In genomic region chr9:25913806-25914205, GRCh38 we compare ENCODE assay signal across 29 cellular contexts.
"Had no signal": no experiment of that assay in that cellular context is flagged by ENCODE, and none has a peak within 500 bp of the region (broad histone marks: within the 10 kb centered on the region; RNA-seq: fewer than 3 reads in every experiment).

No MANE protein-coding gene starts in this region.

- H3K9me3 ChIP-seq: ascending aorta, esophagus squamous epithelium, gastroesophageal sphincter had no signal

- H3K4me2 ChIP-seq: hepatocyte had no signal

- H3K79me2 ChIP-seq: hepatocyte had no signal

- FAIRE-seq: bronchial epithelial cell, colon had no signal

- H3K36me3 ChIP-seq: ascending aorta, esophagus squamous epithelium, gastroesophageal sphincter, heart right ventricle had no signal

- H3K27ac ChIP-seq: ascending aorta, epithelial cell of prostate, esophagus squamous epithelium, gastroesophageal sphincter, heart right ventricle, hepatocyte had no signal

- H3K27me3 ChIP-seq: ascending aorta, esophagus squamous epithelium, gastroesophageal sphincter, heart right ventricle, hepatocyte had no signal

- H2AFZ ChIP-seq: hepatocyte had no signal

- H3K4me3 ChIP-seq: ascending aorta, esophagus squamous epithelium, gastroesophageal sphincter, heart right ventricle, hepatocyte had no signal

- H3K4me1 ChIP-seq: ascending aorta, esophagus squamous epithelium, gastroesophageal sphincter, heart right ventricle had no signal

- DNase-seq: activated CD4-positive, alpha-beta memory T cell treated with anti-CD3 and anti-CD28 coated beads, Interleukin-2, amount 10 ng/mL, durations not matched to agents 7 days and 5 days; activated CD4-positive, alpha-beta T cell treated with anti-CD3 and anti-CD28 coated beads for 36 hours; activated CD4-positive, alpha-beta T cell treated with anti-CD3 and anti-CD28 coated beads, Interleukin-2, amount 10 ng/mL, durations not matched to agents 24 days and 14 days; activated CD4-positive, alpha-beta T cell treated with anti-CD3 and anti-CD28 coated beads, Interleukin-2, amount 50 U/mL, for 4 hours; activated CD4-positive, CD25-positive, alpha-beta regulatory T cell; activated CD4-positive, CD25-positive, alpha-beta regulatory T cell treated with anti-CD3 and anti-CD28 coated beads, Interleukin-2, amount 50 U/mL, for 72 hours; activated CD8-positive, alpha-beta memory T cell treated with anti-CD3 and anti-CD28 coated beads, Interleukin-2, amount 50 U/mL, for 48 hours; activated gamma-delta T cell; activated naive CD4-positive, alpha-beta T cell; activated naive CD4-positive, alpha-beta T cell treated with anti-CD3 and anti-CD28 coated beads, Interleukin-2, amount 10 ng/mL, durations not matched to agents 7 days and 5 days; activated naive CD8-positive, alpha-beta T cell treated with anti-CD3 and anti-CD28 coated beads, Interleukin-2, amount 10 ng/mL, durations not matched to agents 7 days and 5 days; activated T-cell treated with anti-CD3 and anti-CD28 coated beads for 4 hours; activated T-cell treated with anti-CD3 and anti-CD28 coated beads, Interleukin-2, amount 50 U/mL, for 24 hours; activated T-cell treated with anti-CD3 and anti-CD28 coated beads, Interleukin-2, amount 50 U/mL, for 72 hours; cortex of kidney; dermis blood vessel endothelial cell; effector CD4-positive, alpha-beta T cell; effector memory CD8-positive, alpha-beta T cell; esophagus squamous epithelium; foreskin melanocyte; heart right ventricle; T-helper 2 cell had no signal

- ATAC-seq: activated CD4-positive, alpha-beta T cell treated with anti-CD3 and anti-CD28 coated beads for 36 hours; activated naive CD4-positive, alpha-beta T cell treated with anti-CD3 and anti-CD28 coated beads, Interleukin-2, amount 50 U/mL, for 72 hours; activated T-cell treated with anti-CD3 and anti-CD28 coated beads, Interleukin-2, amount 50 U/mL, for 72 hours; effector memory CD8-positive, alpha-beta T cell; gastroesophageal sphincter; heart right ventricle had no signal
